ENCODE assay signal across 3 cellular contexts in the genomic region with DNA sequence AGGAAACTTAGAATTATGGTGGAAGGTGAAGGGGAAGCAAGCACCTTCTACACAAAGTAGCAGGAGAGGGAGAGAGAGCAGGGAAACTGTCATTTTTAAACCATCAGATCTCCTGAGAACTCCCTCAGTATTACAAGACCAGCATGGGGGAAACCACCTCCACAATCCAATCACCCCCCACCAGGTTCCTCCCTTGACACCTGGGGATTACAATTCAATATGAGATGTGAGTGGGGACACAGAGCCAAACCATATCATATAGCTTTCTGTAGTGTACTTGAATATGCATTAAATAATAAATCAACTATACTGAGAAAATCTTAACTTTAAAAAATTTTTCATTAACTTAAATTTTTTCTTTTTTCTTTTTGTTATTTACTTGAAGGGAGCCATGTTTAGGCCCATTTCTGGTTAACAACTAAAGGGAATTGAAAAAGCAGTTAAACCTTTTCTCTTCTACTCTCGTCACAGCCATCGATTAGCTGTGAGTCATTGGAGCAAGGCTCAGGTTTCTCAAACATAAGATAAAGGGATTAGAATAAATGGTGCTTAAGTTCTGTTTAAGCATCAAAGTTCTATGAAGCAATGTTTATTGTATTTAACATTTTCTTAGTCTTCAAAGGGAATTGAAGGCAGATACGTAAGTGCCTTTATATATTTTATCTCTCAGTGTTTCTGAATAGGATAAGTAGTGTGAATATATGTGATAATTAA.
A peak's percentile ranks its signal among the peaks of the same experiment; 100 is the strongest.
TF ChIP-seq lines count a peak whose summit lies in the region.

No MANE protein-coding gene starts in this region.

TF ChIP-seq in SK-N-SH treated with all-trans-retinoic acid at 6 μM for 48 hours, 23 proteins besides CTCF, POLR2A, EP300 and RAD21 (continues in another document):
- TF ChIP-seq, protein P1, sequence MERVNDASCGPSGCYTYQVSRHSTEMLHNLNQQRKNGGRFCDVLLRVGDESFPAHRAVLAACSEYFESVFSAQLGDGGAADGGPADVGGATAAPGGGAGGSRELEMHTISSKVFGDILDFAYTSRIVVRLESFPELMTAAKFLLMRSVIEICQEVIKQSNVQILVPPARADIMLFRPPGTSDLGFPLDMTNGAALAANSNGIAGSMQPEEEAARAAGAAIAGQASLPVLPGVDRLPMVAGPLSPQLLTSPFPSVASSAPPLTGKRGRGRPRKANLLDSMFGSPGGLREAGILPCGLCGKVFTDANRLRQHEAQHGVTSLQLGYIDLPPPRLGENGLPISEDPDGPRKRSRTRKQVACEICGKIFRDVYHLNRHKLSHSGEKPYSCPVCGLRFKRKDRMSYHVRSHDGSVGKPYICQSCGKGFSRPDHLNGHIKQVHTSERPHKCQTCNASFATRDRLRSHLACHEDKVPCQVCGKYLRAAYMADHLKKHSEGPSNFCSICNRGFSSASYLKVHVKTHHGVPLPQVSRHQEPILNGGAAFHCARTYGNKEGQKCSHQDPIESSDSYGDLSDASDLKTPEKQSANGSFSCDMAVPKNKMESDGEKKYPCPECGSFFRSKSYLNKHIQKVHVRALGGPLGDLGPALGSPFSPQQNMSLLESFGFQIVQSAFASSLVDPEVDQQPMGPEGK (CRISPR knock-in tag; IDR thresholded peaks at IDR 0.05; ENCODE audit: borderline replicate concordance), result no peak
- no peak for TF ChIP-seq OSR1 (CRISPR knock-in tag; IDR thresholded peaks at IDR 0.05)
- no peak for TF ChIP-seq SNAI2 (CRISPR knock-in tag; IDR thresholded peaks at IDR 0.05)
- no peak for TF ChIP-seq ZNF70 (CRISPR knock-in tag; IDR thresholded peaks at IDR 0.05)
- TF ChIP-seq, protein P2, sequence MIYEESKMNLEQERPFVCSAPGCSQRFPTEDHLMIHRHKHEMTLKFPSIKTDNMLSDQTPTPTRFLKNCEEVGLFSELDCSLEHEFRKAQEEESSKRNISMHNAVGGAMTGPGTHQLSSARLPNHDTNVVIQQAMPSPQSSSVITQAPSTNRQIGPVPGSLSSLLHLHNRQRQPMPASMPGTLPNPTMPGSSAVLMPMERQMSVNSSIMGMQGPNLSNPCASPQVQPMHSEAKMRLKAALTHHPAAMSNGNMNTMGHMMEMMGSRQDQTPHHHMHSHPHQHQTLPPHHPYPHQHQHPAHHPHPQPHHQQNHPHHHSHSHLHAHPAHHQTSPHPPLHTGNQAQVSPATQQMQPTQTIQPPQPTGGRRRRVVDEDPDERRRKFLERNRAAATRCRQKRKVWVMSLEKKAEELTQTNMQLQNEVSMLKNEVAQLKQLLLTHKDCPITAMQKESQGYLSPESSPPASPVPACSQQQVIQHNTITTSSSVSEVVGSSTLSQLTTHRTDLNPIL (CRISPR knock-in tag; IDR thresholded peaks at IDR 0.05; ENCODE audit: low read depth), result no peak
- TF ChIP-seq ZFP3 (CRISPR knock-in tag; IDR thresholded peaks at IDR 0.05), result no peak
- no peak for TF ChIP-seq TOX (CRISPR knock-in tag; IDR thresholded peaks at IDR 0.05; ENCODE audit: borderline replicate concordance)
- no peak for TF ChIP-seq ISL1 (CRISPR knock-in tag; IDR thresholded peaks at IDR 0.05)
- TF ChIP-seq, protein P3, sequence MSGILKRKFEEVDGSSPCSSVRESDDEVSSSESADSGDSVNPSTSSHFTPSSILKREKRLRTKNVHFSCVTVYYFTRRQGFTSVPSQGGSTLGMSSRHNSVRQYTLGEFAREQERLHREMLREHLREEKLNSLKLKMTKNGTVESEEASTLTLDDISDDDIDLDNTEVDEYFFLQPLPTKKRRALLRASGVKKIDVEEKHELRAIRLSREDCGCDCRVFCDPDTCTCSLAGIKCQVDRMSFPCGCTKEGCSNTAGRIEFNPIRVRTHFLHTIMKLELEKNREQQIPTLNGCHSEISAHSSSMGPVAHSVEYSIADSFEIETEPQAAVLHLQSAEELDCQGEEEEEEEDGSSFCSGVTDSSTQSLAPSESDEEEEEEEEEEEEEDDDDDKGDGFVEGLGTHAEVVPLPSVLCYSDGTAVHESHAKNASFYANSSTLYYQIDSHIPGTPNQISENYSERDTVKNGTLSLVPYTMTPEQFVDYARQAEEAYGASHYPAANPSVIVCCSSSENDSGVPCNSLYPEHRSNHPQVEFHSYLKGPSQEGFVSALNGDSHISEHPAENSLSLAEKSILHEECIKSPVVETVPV (CRISPR knock-in tag; IDR thresholded peaks at IDR 0.05), result no peak
- TF ChIP-seq TCF4 (CRISPR knock-in tag; IDR thresholded peaks at IDR 0.05; ENCODE audit: borderline replicate concordance), result no peak

TF ChIP-seq in SK-N-SH, 30 proteins besides CTCF, POLR2A, EP300 and RAD21 (continued from another document):
- TF ChIP-seq, protein P4, sequence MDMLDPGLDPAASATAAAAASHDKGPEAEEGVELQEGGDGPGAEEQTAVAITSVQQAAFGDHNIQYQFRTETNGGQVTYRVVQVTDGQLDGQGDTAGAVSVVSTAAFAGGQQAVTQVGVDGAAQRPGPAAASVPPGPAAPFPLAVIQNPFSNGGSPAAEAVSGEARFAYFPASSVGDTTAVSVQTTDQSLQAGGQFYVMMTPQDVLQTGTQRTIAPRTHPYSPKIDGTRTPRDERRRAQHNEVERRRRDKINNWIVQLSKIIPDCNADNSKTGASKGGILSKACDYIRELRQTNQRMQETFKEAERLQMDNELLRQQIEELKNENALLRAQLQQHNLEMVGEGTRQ (IDR thresholded peaks at IDR 0.05; ENCODE audit: borderline replicate concordance, low read depth, low read length), result no peak
- no peak for TF ChIP-seq FOSL2 (IDR thresholded peaks at IDR 0.05; ENCODE audit: borderline replicate concordance, low read depth)
- TF ChIP-seq ELF1 (IDR thresholded peaks at IDR 0.05), result no peak
- TF ChIP-seq GABPA (IDR thresholded peaks at IDR 0.05; ENCODE audit: low read depth), result no peak
- TF ChIP-seq SMC3 (IDR thresholded peaks at IDR 0.05; ENCODE audit: low read depth, low read length), result no peak

TF ChIP-seq in HepG2, 621 proteins besides CTCF, POLR2A, EP300 and RAD21 (continued from another document and continues in another):
- TF ChIP-seq, protein P5, sequence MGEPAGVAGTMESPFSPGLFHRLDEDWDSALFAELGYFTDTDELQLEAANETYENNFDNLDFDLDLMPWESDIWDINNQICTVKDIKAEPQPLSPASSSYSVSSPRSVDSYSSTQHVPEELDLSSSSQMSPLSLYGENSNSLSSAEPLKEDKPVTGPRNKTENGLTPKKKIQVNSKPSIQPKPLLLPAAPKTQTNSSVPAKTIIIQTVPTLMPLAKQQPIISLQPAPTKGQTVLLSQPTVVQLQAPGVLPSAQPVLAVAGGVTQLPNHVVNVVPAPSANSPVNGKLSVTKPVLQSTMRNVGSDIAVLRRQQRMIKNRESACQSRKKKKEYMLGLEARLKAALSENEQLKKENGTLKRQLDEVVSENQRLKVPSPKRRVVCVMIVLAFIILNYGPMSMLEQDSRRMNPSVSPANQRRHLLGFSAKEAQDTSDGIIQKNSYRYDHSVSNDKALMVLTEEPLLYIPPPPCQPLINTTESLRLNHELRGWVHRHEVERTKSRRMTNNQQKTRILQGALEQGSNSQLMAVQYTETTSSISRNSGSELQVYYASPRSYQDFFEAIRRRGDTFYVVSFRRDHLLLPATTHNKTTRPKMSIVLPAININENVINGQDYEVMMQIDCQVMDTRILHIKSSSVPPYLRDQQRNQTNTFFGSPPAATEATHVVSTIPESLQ (CRISPR knock-in tag; conservative IDR thresholded peaks at IDR 0.05), result no peak
- TF ChIP-seq HMG20B (CRISPR knock-in tag; conservative IDR thresholded peaks at IDR 0.05) (0 out of 2 replicates have a peak, but pooled peaks have one; percentile 43), CBX1 (IDR thresholded peaks at IDR 0.05; ENCODE audit: low read depth) (no peak), KAT8 (CRISPR knock-in tag; IDR thresholded peaks at IDR 0.05) (peak; percentile 67), ZNF24 (IDR thresholded peaks at IDR 0.05) (peak; percentile 59; the same call in 1 of the 2 replicates), CBFB (CRISPR knock-in tag; IDR thresholded peaks at IDR 0.05) (no peak), ZNF331 (CRISPR knock-in tag; IDR thresholded peaks at IDR 0.05) (peak; percentile 54; the same call in 1 of the 2 replicates), ZSCAN20 (CRISPR knock-in tag; IDR thresholded peaks at IDR 0.05; ENCODE audit: borderline replicate concordance) (no peak), EHMT2 (IDR thresholded peaks at IDR 0.05; ENCODE audit: borderline replicate concordance, low read depth, low read length) (0 out of 2 replicates have a peak, but pooled peaks have one; percentile 26), SMAD3 (CRISPR knock-in tag; IDR thresholded peaks at IDR 0.05) (peak; percentile 85), IRX3 (CRISPR knock-in tag; IDR thresholded peaks at IDR 0.05; ENCODE audit: borderline replicate concordance, low read depth) (no peak), NCOA2 (CRISPR knock-in tag; IDR thresholded peaks at IDR 0.05) (peak; percentile 98), DMAP1 (CRISPR knock-in tag; IDR thresholded peaks at IDR 0.05) (no peak), KLF6 (CRISPR knock-in tag; IDR thresholded peaks at IDR 0.05) (no peak), ZNF354B (CRISPR knock-in tag; IDR thresholded peaks at IDR 0.05) (no peak), ZNF720 (CRISPR knock-in tag; IDR thresholded peaks at IDR 0.05) (no peak), HNF4G (IDR thresholded peaks at IDR 0.05; ENCODE audit: borderline replicate concordance, low read depth, low read length) (peak; percentile 57; the same call in 1 of the 2 replicates), HNF4G (CRISPR knock-in tag; IDR thresholded peaks at IDR 0.05; ENCODE audit: borderline replicate concordance, low read depth) (no peak), HIVEP1 (CRISPR knock-in tag; IDR thresholded peaks at IDR 0.05) (no peak), FOSL2 (CRISPR knock-in tag; IDR thresholded peaks at IDR 0.05) (peak; percentile 97), YY1 (IDR thresholded peaks at IDR 0.05; ENCODE audit: insufficient read depth, insufficient replicate concordance, low read depth, low read length) (peak; percentile 61), ZFY (CRISPR knock-in tag; IDR thresholded peaks at IDR 0.05) (no peak; the same call in 1 of the 2 replicates), LCORL (IDR thresholded peaks at IDR 0.05) (no peak), LCORL (CRISPR knock-in tag; IDR thresholded peaks at IDR 0.05) (no peak)
- TF ChIP-seq, protein P6, sequence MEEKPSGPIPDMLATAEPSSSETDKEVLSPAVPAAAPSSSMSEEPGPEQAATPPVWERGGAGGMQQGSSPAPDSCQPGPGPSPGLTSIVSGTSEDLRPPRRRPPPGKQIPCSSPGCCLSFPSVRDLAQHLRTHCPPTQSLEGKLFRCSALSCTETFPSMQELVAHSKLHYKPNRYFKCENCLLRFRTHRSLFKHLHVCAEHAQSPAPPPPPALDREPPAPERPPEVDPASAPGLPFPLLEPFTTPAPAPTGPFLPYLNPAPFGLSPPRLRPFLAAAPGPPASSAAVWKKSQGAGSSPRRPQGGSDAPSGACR (CRISPR knock-in tag; IDR thresholded peaks at IDR 0.05), result no peak
- TF ChIP-seq, protein P7, sequence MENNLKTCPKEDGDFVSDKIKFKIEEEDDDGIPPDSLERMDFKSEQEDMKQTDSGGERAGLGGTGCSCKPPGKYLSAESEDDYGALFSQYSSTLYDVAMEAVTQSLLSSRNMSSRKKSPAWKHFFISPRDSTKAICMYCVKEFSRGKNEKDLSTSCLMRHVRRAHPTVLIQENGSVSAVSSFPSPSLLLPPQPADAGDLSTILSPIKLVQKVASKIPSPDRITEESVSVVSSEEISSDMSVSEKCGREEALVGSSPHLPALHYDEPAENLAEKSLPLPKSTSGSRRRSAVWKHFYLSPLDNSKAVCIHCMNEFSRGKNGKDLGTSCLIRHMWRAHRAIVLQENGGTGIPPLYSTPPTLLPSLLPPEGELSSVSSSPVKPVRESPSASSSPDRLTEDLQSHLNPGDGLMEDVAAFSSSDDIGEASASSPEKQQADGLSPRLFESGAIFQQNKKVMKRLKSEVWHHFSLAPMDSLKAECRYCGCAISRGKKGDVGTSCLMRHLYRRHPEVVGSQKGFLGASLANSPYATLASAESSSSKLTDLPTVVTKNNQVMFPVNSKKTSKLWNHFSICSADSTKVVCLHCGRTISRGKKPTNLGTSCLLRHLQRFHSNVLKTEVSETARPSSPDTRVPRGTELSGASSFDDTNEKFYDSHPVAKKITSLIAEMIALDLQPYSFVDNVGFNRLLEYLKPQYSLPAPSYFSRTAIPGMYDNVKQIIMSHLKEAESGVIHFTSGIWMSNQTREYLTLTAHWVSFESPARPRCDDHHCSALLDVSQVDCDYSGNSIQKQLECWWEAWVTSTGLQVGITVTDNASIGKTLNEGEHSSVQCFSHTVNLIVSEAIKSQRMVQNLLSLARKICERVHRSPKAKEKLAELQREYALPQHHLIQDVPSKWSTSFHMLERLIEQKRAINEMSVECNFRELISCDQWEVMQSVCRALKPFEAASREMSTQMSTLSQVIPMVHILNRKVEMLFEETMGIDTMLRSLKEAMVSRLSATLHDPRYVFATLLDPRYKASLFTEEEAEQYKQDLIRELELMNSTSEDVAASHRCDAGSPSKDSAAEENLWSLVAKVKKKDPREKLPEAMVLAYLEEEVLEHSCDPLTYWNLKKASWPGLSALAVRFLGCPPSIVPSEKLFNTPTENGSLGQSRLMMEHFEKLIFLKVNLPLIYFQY (CRISPR knock-in tag; IDR thresholded peaks at IDR 0.05; ENCODE audit: borderline replicate concordance), result peak; percentile 58; the same call in 1 of the 2 replicates
- TF ChIP-seq, protein P8, sequence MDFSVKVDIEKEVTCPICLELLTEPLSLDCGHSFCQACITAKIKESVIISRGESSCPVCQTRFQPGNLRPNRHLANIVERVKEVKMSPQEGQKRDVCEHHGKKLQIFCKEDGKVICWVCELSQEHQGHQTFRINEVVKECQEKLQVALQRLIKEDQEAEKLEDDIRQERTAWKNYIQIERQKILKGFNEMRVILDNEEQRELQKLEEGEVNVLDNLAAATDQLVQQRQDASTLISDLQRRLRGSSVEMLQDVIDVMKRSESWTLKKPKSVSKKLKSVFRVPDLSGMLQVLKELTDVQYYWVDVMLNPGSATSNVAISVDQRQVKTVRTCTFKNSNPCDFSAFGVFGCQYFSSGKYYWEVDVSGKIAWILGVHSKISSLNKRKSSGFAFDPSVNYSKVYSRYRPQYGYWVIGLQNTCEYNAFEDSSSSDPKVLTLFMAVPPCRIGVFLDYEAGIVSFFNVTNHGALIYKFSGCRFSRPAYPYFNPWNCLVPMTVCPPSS (IDR thresholded peaks at IDR 0.05), result no peak
- TF ChIP-seq, protein P9, sequence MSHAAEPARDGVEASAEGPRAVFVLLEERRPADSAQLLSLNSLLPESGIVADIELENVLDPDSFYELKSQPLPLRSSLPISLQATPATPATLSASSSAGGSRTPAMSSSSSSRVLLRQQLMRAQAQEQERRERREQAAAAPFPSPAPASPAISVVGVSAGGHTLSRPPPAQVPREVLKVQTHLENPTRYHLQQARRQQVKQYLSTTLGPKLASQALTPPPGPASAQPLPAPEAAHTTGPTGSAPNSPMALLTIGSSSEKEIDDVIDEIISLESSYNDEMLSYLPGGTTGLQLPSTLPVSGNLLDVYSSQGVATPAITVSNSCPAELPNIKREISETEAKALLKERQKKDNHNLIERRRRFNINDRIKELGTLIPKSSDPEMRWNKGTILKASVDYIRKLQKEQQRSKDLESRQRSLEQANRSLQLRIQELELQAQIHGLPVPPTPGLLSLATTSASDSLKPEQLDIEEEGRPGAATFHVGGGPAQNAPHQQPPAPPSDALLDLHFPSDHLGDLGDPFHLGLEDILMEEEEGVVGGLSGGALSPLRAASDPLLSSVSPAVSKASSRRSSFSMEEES (CRISPR knock-in tag; IDR thresholded peaks at IDR 0.05), result peak; percentile 62; the same call in 1 of the 2 replicates
- TF ChIP-seq, protein P10, sequence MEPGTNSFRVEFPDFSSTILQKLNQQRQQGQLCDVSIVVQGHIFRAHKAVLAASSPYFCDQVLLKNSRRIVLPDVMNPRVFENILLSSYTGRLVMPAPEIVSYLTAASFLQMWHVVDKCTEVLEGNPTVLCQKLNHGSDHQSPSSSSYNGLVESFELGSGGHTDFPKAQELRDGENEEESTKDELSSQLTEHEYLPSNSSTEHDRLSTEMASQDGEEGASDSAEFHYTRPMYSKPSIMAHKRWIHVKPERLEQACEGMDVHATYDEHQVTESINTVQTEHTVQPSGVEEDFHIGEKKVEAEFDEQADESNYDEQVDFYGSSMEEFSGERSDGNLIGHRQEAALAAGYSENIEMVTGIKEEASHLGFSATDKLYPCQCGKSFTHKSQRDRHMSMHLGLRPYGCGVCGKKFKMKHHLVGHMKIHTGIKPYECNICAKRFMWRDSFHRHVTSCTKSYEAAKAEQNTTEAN (CRISPR knock-in tag; conservative IDR thresholded peaks at IDR 0.05), result no peak
